Comparison of ENCODE assay signal across 13 cellular contexts in the genomic region with DNA sequence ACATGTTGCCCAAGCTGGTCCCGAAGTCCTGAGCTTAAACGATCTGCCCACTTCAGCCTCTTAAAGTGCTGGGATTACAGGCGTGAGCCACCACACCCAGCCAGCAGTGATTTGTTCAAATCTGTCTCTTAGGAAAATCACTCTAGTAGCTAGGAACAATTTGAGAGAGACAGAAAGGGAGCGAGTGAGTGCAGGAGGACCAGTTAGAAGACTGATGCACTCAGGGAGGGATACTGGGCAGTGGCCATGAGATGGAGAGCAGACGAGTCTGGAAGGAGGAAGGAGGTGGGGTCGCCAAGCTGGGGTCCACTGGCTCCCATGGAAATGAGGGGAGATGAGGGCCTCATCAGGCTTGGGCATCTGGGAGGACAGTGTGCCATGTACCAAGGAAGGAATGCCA. TPM values are rescaled to one million over a fixed set of nuclear protein-coding genes. Genes with fewer than 3 reads are reported as not detected.
DNase-seq lines count a peak whose midpoint lies in the region; ATAC-seq and TF ChIP-seq lines count a peak whose summit lies in the region.
"Had no signal": no experiment of that assay in that cellular context is flagged by ENCODE, and none has a peak within 500 bp of the region (broad histone marks: within the 10 kb centered on the region; RNA-seq: fewer than 3 reads in every experiment).

No MANE protein-coding gene starts in this region.

- intact Hi-C loops in activated T-helper 1 cell treated with anti-CD3 and anti-CD28 coated beads, Interleukin-12 subunit alpha, Interleukin-12 subunit beta, Interleukin-2, Interleukin-4 antibody, amounts not matched to agents 30 ng/mL and 10 ng/mL and 1 ng/mL, durations not matched to agents 14 hours and 24 hours and 36 hours (cut with micrococcal nuclease), result no loop called here
- intact Hi-C loops in sigmoid colon (cut with DNase I), result no loop called here

- ATAC-seq in activated naive CD4-positive, alpha-beta T cell treated with anti-CD3 and anti-CD28 coated beads, Interleukin-2, amount 50 U/mL, for 72 hours, result no peak
- no peak for ATAC-seq in activated T-cell treated with anti-CD3 and anti-CD28 coated beads, Interleukin-2, amount 50 U/mL, for 4 hours

- DNase-seq in activated T-helper 1 cell treated with anti-CD3 and anti-CD28 coated beads, Interleukin-12 subunit alpha, Interleukin-12 subunit beta, Interleukin-2, Interleukin-4 antibody, amounts not matched to agents 30 ng/mL and 10 ng/mL and 1 ng/mL, durations not matched to agents 14 hours and 24 hours and 36 hours (ENCODE audit: low spot score), result no peak
- DNase-seq in mesenchymal stem cell, result no peak
- peak; percentile 34 for DNase-seq in sigmoid colon
- no peak for DNase-seq in activated naive CD4-positive, alpha-beta T cell treated with anti-CD3 and anti-CD28 coated beads, Interleukin-2, amount 50 U/mL, for 72 hours (ENCODE audit: low spot score in 2 of 2)
- DNase-seq in activated T-cell treated with anti-CD3 and anti-CD28 coated beads, Interleukin-2, amount 50 U/mL, for 4 hours, result no peak
- no peak for DNase-seq in AG08396 (ENCODE audit: low spot score)
- DNase-seq: CD4-positive, alpha-beta memory T cell; DMS153; DMS79; GF-D8; H9 had no signal

- H3K9ac ChIP-seq in mesenchymal stem cell (ENCODE audit: low read length), result no peak overlapping the region
- H3K9ac ChIP-seq: BLaER1 had no signal

- H3K27ac ChIP-seq in mesenchymal stem cell (ENCODE audit: low read length, poor library complexity, severe bottlenecking) (no peak overlapping the region), sigmoid colon (no peak overlapping the region)
- H3K27ac ChIP-seq: BLaER1 had no signal

- no peak for TF ChIP-seq POLR2A in sigmoid colon (IDR thresholded peaks at IDR 0.05)

- H3K23ac ChIP-seq in mesenchymal stem cell (ENCODE audit: low read length in 2 of 2), result no peak overlapping the region

- H3K4me3 ChIP-seq in mesenchymal stem cell (ENCODE audit: insufficient read depth in 1 of 2, low read depth in 1 of 2, low read length in 2 of 2), result no peak overlapping the region
- no peak overlapping the region for H3K4me3 ChIP-seq in sigmoid colon
- H3K4me3 ChIP-seq: BLaER1 had no signal

- no peaks in the 10 kb centered on the region for H3K79me1 ChIP-seq in mesenchymal stem cell (replicated peaks; ENCODE audit: low read length, poor library complexity, severe bottlenecking)

- no peak overlapping the region for H2AFZ ChIP-seq in mesenchymal stem cell (ENCODE audit: low read depth, low read length)

- H4K8ac ChIP-seq in mesenchymal stem cell (ENCODE audit: low read length), result no peak overlapping the region

- TF ChIP-seq EP300 in sigmoid colon (IDR thresholded peaks at IDR 0.05), result no peak

- TF ChIP-seq CTCF in sigmoid colon (IDR thresholded peaks at IDR 0.05), result no peak

- H3K4me1 ChIP-seq in mesenchymal stem cell (ENCODE audit: control insufficient read depth, insufficient read depth, low read depth, low read length) (no peaks in the 10 kb centered on the region), sigmoid colon (peaks cover 0 to 3% (median 0%) of the 10 kb centered on the region in 4 donors)
- H3K4me1 ChIP-seq: BLaER1 had no signal

- peak overlapping the region; percentile 29 for H3K27ac Mint-ChIP-seq in activated T-helper 1 cell treated with anti-CD3 and anti-CD28 coated beads, Interleukin-12 subunit alpha, Interleukin-12 subunit beta, Interleukin-2, Interleukin-4 antibody, amounts not matched to agents 30 ng/mL and 10 ng/mL and 1 ng/mL, durations not matched to agents 14 hours and 24 hours and 36 hours
- no peak overlapping the region for H3K27ac Mint-ChIP-seq in activated naive CD4-positive, alpha-beta T cell treated with anti-CD3 and anti-CD28 coated beads, Interleukin-2, amount 50 U/mL, for 72 hours
- H3K27ac Mint-ChIP-seq: CD14-positive monocyte had no signal

- H3K27me3 Mint-ChIP-seq in activated T-helper 1 cell treated with anti-CD3 and anti-CD28 coated beads, Interleukin-12 subunit alpha, Interleukin-12 subunit beta, Interleukin-2, Interleukin-4 antibody, amounts not matched to agents 30 ng/mL and 10 ng/mL and 1 ng/mL, durations not matched to agents 14 hours and 24 hours and 36 hours (ENCODE audit: insufficient read depth), result peaks cover 6% of the 10 kb centered on the region
- no peaks in the 10 kb centered on the region for H3K27me3 Mint-ChIP-seq in activated T-cell treated with anti-CD3 and anti-CD28 coated beads, Interleukin-2, amount 50 U/mL, for 4 hours (ENCODE audit: low read depth)
- H3K27me3 Mint-ChIP-seq: CD4-positive, alpha-beta memory T cell had no signal

- H3K4me1 Mint-ChIP-seq in activated T-helper 1 cell treated with anti-CD3 and anti-CD28 coated beads, Interleukin-12 subunit alpha, Interleukin-12 subunit beta, Interleukin-2, Interleukin-4 antibody, amounts not matched to agents 30 ng/mL and 10 ng/mL and 1 ng/mL, durations not matched to agents 14 hours and 24 hours and 36 hours (ENCODE audit: low read depth), result no peaks in the 10 kb centered on the region
- no peaks in the 10 kb centered on the region for H3K4me1 Mint-ChIP-seq in activated T-cell treated with anti-CD3 and anti-CD28 coated beads, Interleukin-2, amount 50 U/mL, for 4 hours (ENCODE audit: low read depth)
- H3K4me1 Mint-ChIP-seq: CD14-positive monocyte, H9 had no signal

- H2BK15ac ChIP-seq in mesenchymal stem cell (ENCODE audit: low read depth, poor library complexity, severe bottlenecking), result peak overlapping the region; percentile 49

- H3K36me3 ChIP-seq in mesenchymal stem cell (ENCODE audit: control insufficient read depth in 1 of 2, insufficient read depth in 2 of 2, low read depth in 1 of 2, low read length in 2 of 2) (no peaks in the 10 kb centered on the region), sigmoid colon (no peaks in the 10 kb centered on the region)
- H3K36me3 ChIP-seq: BLaER1 had no signal

- WGBS in mesenchymal stem cell, result 92% methylated on average over 6 of the region's 6 CpGs
- 81 to 90% methylated on average over 6 of the region's 6 CpGs for WGBS in sigmoid colon, 2 donors

- no peaks in the 10 kb centered on the region for H3K9me3 Mint-ChIP-seq in activated T-helper 1 cell treated with anti-CD3 and anti-CD28 coated beads, Interleukin-12 subunit alpha, Interleukin-12 subunit beta, Interleukin-2, Interleukin-4 antibody, amounts not matched to agents 30 ng/mL and 10 ng/mL and 1 ng/mL, durations not matched to agents 14 hours and 24 hours and 36 hours
- no peaks in the 10 kb centered on the region for H3K9me3 Mint-ChIP-seq in activated naive CD4-positive, alpha-beta T cell treated with anti-CD3 and anti-CD28 coated beads, Interleukin-2, amount 50 U/mL, for 72 hours
- no peaks in the 10 kb centered on the region for H3K9me3 Mint-ChIP-seq in activated T-cell treated with anti-CD3 and anti-CD28 coated beads, Interleukin-2, amount 50 U/mL, for 4 hours
- H3K9me3 Mint-ChIP-seq: CD4-positive, alpha-beta memory T cell had no signal

- H2BK5ac ChIP-seq in mesenchymal stem cell (ENCODE audit: low read depth, low read length, poor library complexity, severe bottlenecking), result no peak overlapping the region

- no peak overlapping the region for H2BK120ac ChIP-seq in mesenchymal stem cell (ENCODE audit: low read depth, low read length)

- no peak overlapping the region for H3K18ac ChIP-seq in mesenchymal stem cell (ENCODE audit: low read depth in 1 of 2, low read length in 2 of 2)

- no peak overlapping the region for H4K91ac ChIP-seq in mesenchymal stem cell (ENCODE audit: low read length)

- no peak overlapping the region for H3K4ac ChIP-seq in mesenchymal stem cell (ENCODE audit: low read depth in 1 of 2, low read length in 2 of 2)

- no peak overlapping the region for H2AK5ac ChIP-seq in mesenchymal stem cell (ENCODE audit: low read length, severe bottlenecking)

- no peaks in the 10 kb centered on the region for H3K36me3 Mint-ChIP-seq in activated T-helper 1 cell treated with anti-CD3 and anti-CD28 coated beads, Interleukin-12 subunit alpha, Interleukin-12 subunit beta, Interleukin-2, Interleukin-4 antibody, amounts not matched to agents 30 ng/mL and 10 ng/mL and 1 ng/mL, durations not matched to agents 14 hours and 24 hours and 36 hours (ENCODE audit: low read depth)
- no peaks in the 10 kb centered on the region for H3K36me3 Mint-ChIP-seq in activated naive CD4-positive, alpha-beta T cell treated with anti-CD3 and anti-CD28 coated beads, Interleukin-2, amount 50 U/mL, for 72 hours
- H3K36me3 Mint-ChIP-seq in activated T-cell treated with anti-CD3 and anti-CD28 coated beads, Interleukin-2, amount 50 U/mL, for 4 hours (ENCODE audit: insufficient read depth), result no peaks in the 10 kb centered on the region
- H3K36me3 Mint-ChIP-seq: CD14-positive monocyte; CD4-positive, alpha-beta memory T cell had no signal

- H3K4me3 Mint-ChIP-seq in activated T-helper 1 cell treated with anti-CD3 and anti-CD28 coated beads, Interleukin-12 subunit alpha, Interleukin-12 subunit beta, Interleukin-2, Interleukin-4 antibody, amounts not matched to agents 30 ng/mL and 10 ng/mL and 1 ng/mL, durations not matched to agents 14 hours and 24 hours and 36 hours, result no peak overlapping the region
- no peak overlapping the region for H3K4me3 Mint-ChIP-seq in activated T-cell treated with anti-CD3 and anti-CD28 coated beads, Interleukin-2, amount 50 U/mL, for 4 hours
- H3K4me3 Mint-ChIP-seq: CD14-positive monocyte; CD4-positive, alpha-beta memory T cell; H9 had no signal

- no peak overlapping the region for H3K4me2 ChIP-seq in mesenchymal stem cell (ENCODE audit: low read length, poor library complexity, severe bottlenecking)
- H3K4me2 ChIP-seq: BLaER1 had no signal

- peaks cover 0 to 5% of the 10 kb centered on the region in 2 experiments for H3K27me3 ChIP-seq in mesenchymal stem cell (ENCODE audit: control insufficient read depth in 1 of 2, insufficient read depth in 1 of 2, low read length in 2 of 2)
- H3K27me3 ChIP-seq in sigmoid colon, result no peaks in the 10 kb centered on the region
- H3K27me3 ChIP-seq: BLaER1 had no signal

- peak overlapping the region in 1 of 2 experiments; percentile 17 for H2BK12ac ChIP-seq in mesenchymal stem cell (ENCODE audit: low read length in 2 of 2)

- H3K9me3 ChIP-seq in mesenchymal stem cell (ENCODE audit: control insufficient read depth, low read length) (no peaks in the 10 kb centered on the region), sigmoid colon (no peaks in the 10 kb centered on the region)
- H3K9me3 ChIP-seq: BLaER1 had no signal

- no peak overlapping the region for H3K14ac ChIP-seq in mesenchymal stem cell (ENCODE audit: low read length in 2 of 2)

RNA-seq across cellular contexts. Expression of gene SSBP3, which starts 23.6 kb away (rescaled TPM):
- total RNA-seq in activated T-helper 1 cell treated with anti-CD3 and anti-CD28 coated beads, Interleukin-12 subunit alpha, Interleukin-12 subunit beta, Interleukin-2, Interleukin-4 antibody, amounts not matched to agents 30 ng/mL and 10 ng/mL and 1 ng/mL, durations not matched to agents 14 hours and 24 hours and 36 hours, result 98.0 and 110 TPM in 2 replicates
- polyA plus RNA-seq in mesenchymal stem cell (2013, experiment 1 of 2), result 114 TPM
- 112 TPM for polyA plus RNA-seq in mesenchymal stem cell (2013, experiment 2 of 2)
- 10 to 100 TPM; 27.4 to 38.5 (median 34.8) TPM for total RNA-seq in sigmoid colon
- polyA plus RNA-seq in sigmoid colon, result 10 to 100 TPM; 40.1 to 62.5 (median 41.8) TPM
- 10 to 100 TPM; 66.1 to 80.4 TPM for total RNA-seq in activated naive CD4-positive, alpha-beta T cell treated with anti-CD3 and anti-CD28 coated beads, Interleukin-2, amount 50 U/mL, for 72 hours
- total RNA-seq in activated T-cell treated with anti-CD3 and anti-CD28 coated beads, Interleukin-2, amount 50 U/mL, for 4 hours, result 10 to 100 TPM; 36.2 to 39.1 (median 37.5) TPM
